In the genomic region with DNA sequence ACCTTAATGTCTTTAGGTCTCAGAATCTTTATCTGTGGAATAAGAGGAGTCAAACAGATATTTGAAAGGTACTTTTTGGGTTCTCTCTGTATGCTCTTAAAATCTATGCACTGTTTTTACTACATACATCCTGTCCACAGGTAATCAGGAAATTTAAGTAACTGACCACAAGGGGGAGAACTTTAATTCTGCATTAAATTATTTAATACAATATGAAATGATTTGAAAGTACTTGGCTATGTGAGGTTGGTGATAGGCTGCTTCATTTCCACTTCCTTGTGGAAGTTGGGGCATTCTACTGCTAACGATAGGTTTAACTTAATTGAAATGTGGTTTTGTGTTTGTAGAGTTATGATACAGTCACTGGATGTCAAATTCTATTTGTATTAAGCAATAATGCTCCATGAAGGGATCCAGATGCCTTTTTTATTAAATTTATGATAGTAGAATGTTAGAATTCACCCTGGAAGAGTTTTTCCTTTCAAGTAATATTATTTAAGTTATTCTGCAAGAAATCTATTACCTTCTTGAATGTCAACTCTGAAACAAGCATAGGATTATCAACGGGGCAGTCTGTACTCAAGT, we compare ENCODE assay signal across 10 cellular contexts. TPM values are rescaled to one million over a fixed set of nuclear protein-coding genes. Genes with fewer than 3 reads are reported as not detected.
DNase-seq lines count a peak whose midpoint lies in the region; ATAC-seq and TF ChIP-seq lines count a peak whose summit lies in the region.
"Had no signal": no experiment of that assay in that cellular context is flagged by ENCODE, and none has a peak within 500 bp of the region (broad histone marks: within the 10 kb centered on the region; RNA-seq: fewer than 3 reads in every experiment).

No MANE protein-coding gene starts in this region.

- no peak overlapping the region for H3K4me3 Mint-ChIP-seq in MCF 10A (ENCODE audit: unreplicated experiment)
- H3K4me3 Mint-ChIP-seq in neural crest cell = no peak overlapping the region
- H3K4me3 Mint-ChIP-seq in activated T-cell treated with anti-CD3 and anti-CD28 coated beads, Interleukin-2, amount 50 U/mL, for 4 hours = no peak overlapping the region

- no peaks in the 10 kb centered on the region for H3K27me3 ChIP-seq in WERI-Rb-1 (ENCODE audit: insufficient read depth, low read depth, severe bottlenecking)

- no peaks in the 10 kb centered on the region for H3K9me3 Mint-ChIP-seq in MCF 10A (ENCODE audit: unreplicated experiment)
- H3K9me3 Mint-ChIP-seq in neural crest cell = no peaks in the 10 kb centered on the region
- H3K9me3 Mint-ChIP-seq in activated T-cell treated with anti-CD3 and anti-CD28 coated beads, Interleukin-2, amount 50 U/mL, for 4 hours = no peaks in the 10 kb centered on the region

- DNase-seq in NCI-H82 (lab: John Stamatoyannopoulos, UW) (peak; percentile 64), NCI-H82 treated with DMSO at 0.1 percent for 48 hours (lab: John Stamatoyannopoulos, UW; ENCODE audit: unreplicated experiment) (no peak), LHCN-M2 (ENCODE audit: low read depth) (peak; percentile 13), MCF 10A (ENCODE audit: unreplicated experiment) (peak; percentile 38), neural crest cell (ENCODE audit: low read depth, low spot score) (no peak), WERI-Rb-1 (no peak), mesenteric fat pad (ENCODE audit: low spot score) (no peak)
- no peak for DNase-seq in activated T-cell treated with anti-CD3 and anti-CD28 coated beads, Interleukin-2, amount 50 U/mL, for 4 hours

- POLR2A ChIA-PET in MCF 10A (lab: Yijun Ruan, JAX) = no interaction called here

- no peak overlapping the region for H3K27ac Mint-ChIP-seq in MCF 10A (ENCODE audit: low read depth, unreplicated experiment)
- H3K27ac Mint-ChIP-seq in neural crest cell (ENCODE audit: unreplicated experiment) = no peak overlapping the region

- CTCF ChIA-PET in MCF 10A (lab: Yijun Ruan, JAX) = interaction anchor here (0.6 to 3.1 kb wide), 4 partner anchors 11 to 1316 kb away, joined by 3 to 19 read pairs (median 4); no protein-coding TSS in a partner anchor

- H3K4me1 Mint-ChIP-seq in MCF 10A (ENCODE audit: insufficient read depth, unreplicated experiment) (no peaks in the 10 kb centered on the region), neural crest cell (no peaks in the 10 kb centered on the region)
- H3K4me1 Mint-ChIP-seq in activated T-cell treated with anti-CD3 and anti-CD28 coated beads, Interleukin-2, amount 50 U/mL, for 4 hours (ENCODE audit: low read depth) = no peaks in the 10 kb centered on the region

- BruUV-seq in MCF 10A (replicated peaks; lab: Mats Ljungman, UMichigan) = no TSS peak

- no peak for ATAC-seq in activated T-cell treated with anti-CD3 and anti-CD28 coated beads, Interleukin-2, amount 50 U/mL, for 4 hours

- intact Hi-C loops in MCF 10A (cut with micrococcal nuclease) = loop anchor here (10.0 kb wide), 1 partner anchor 1325 kb away; no protein-coding TSS in a partner anchor

- H3K27ac ChIP-seq in WERI-Rb-1 = no peak overlapping the region

- no peak overlapping the region for H3K4me3 ChIP-seq in WERI-Rb-1 (ENCODE audit: low read depth, low read length)

- H3K9me3 ChIP-seq in WERI-Rb-1 (ENCODE audit: severe bottlenecking) = no peaks in the 10 kb centered on the region

- H3K27me3 Mint-ChIP-seq in MCF 10A (ENCODE audit: insufficient read depth, unreplicated experiment) (peaks cover 53% of the 10 kb centered on the region), neural crest cell (ENCODE audit: low read depth) (no peaks in the 10 kb centered on the region)
- H3K27me3 Mint-ChIP-seq in activated T-cell treated with anti-CD3 and anti-CD28 coated beads, Interleukin-2, amount 50 U/mL, for 4 hours (ENCODE audit: low read depth) = no peaks in the 10 kb centered on the region

- no peaks in the 10 kb centered on the region for H3K36me3 Mint-ChIP-seq in MCF 10A (ENCODE audit: insufficient read depth, unreplicated experiment)
- no peaks in the 10 kb centered on the region for H3K36me3 Mint-ChIP-seq in neural crest cell (ENCODE audit: low read depth)
- H3K36me3 Mint-ChIP-seq in activated T-cell treated with anti-CD3 and anti-CD28 coated beads, Interleukin-2, amount 50 U/mL, for 4 hours (ENCODE audit: insufficient read depth) = no peaks in the 10 kb centered on the region

- TF ChIP-seq CTCF in MCF 10A (IDR thresholded peaks at IDR 0.05; ENCODE audit: unreplicated experiment) (peak; percentile 46), neural crest cell (conservative IDR thresholded peaks at IDR 0.05) (peak; percentile 77), WERI-Rb-1 (IDR thresholded peaks at IDR 0.05; ENCODE audit: low read depth, low read length) (no peak)

- H3K36me3 ChIP-seq in WERI-Rb-1 = no peaks in the 10 kb centered on the region

RNA-seq across cellular contexts. Expression of a gene that starts 6.0 kb away (rescaled TPM):
- total RNA-seq in LHCN-M2 (2014; rRNA removed) (not detected in 2 replicates), MCF 10A (2022) (not detected in 2 replicates), neural crest cell (not detected in 2 replicates), mesenteric fat pad (not detected)
- polyA plus RNA-seq in LHCN-M2 (2012) = not detected
- not detected for total RNA-seq in activated T-cell treated with anti-CD3 and anti-CD28 coated beads, Interleukin-2, amount 50 U/mL, for 4 hours
- total RNA-seq: Daoy, skeletal muscle tissue had no signal

RNA-seq across cellular contexts. Expression of a gene that starts 30.1 kb away (rescaled TPM):
- total RNA-seq in LHCN-M2 (2014; rRNA removed) = not detected in 2 replicates
- polyA plus RNA-seq in LHCN-M2 (2012) = not detected
- not detected in 2 replicates for total RNA-seq in MCF 10A (2022)
- not detected in 2 replicates for total RNA-seq in neural crest cell
- not detected for total RNA-seq in mesenteric fat pad
- total RNA-seq in activated T-cell treated with anti-CD3 and anti-CD28 coated beads, Interleukin-2, amount 50 U/mL, for 4 hours = not detected
- total RNA-seq: Daoy, skeletal muscle tissue had no signal

Comparison
In these comparisons a context has a peak if more than half of its experiments do, and no peak if none do; other contexts are left out.
1. DNase-seq: peak in NCI-H82 (single experiment), LHCN-M2 (single experiment) and MCF 10A (single experiment); none in NCI-H82 treated with DMSO at 0.1 percent for 48 hours (single experiment), neural crest cell (single experiment), WERI-Rb-1 (single experiment), mesenteric fat pad (single experiment) and activated T-cell treated with anti-CD3 and anti-CD28 coated beads, Interleukin-2, amount 50 U/mL, for 4 hours (single experiment).